20 cellular contexts compared by ENCODE assay signal in genomic region chr16:47052666-47053640, GRCh38.
DNase-seq lines count a peak whose midpoint lies in the region; ATAC-seq, FAIRE-seq and TF ChIP-seq lines count a peak whose summit lies in the region.
"Had no signal": no experiment of that assay in that cellular context is flagged by ENCODE, and none has a peak within 500 bp of the region (broad histone marks: within the 10 kb centered on the region; RNA-seq: fewer than 3 reads in every experiment).

No MANE protein-coding gene starts in this region.

- no peaks in the 10 kb centered on the region for H3K79me1 ChIP-seq in IMR-90 (ENCODE audit: low read depth in 1 of 2, low read length in 2 of 2)

- ATAC-seq in IMR-90 (ENCODE audit: low read depth) (no peak), K562 (no peak), Right ventricle myocardium inferior (no peak)
- ATAC-seq: A549; CD8-positive, alpha-beta T cell had no signal

- no peak overlapping the region for H2BK20ac ChIP-seq in IMR-90 (ENCODE audit: low read depth, low read length)

- CTCF ChIA-PET in IMR-90 (lab: Yijun Ruan, JAX): no interaction called here
- CTCF ChIA-PET in K562 (lab: Yijun Ruan, JAX; ENCODE audit: low intra/inter-chr PET ratio): no interaction called here

- H3K79me2 ChIP-seq in K562 (ENCODE audit: control insufficient read depth, insufficient read depth, low read length): no peaks in the 10 kb centered on the region

- no peak for TF ChIP-seq CTCF in IMR-90 (conservative IDR thresholded peaks at IDR 0.05; ENCODE audit: low read depth, low read length)
- no peak for TF ChIP-seq CTCF in K562 (IDR thresholded peaks at IDR 0.05 in 2 of 3, conservative IDR thresholded peaks at IDR 0.05 in 1 of 3; ENCODE audit: insufficient read depth in 2 of 3, low read depth in 1 of 3, low read length in 3 of 3)
- no peak for TF ChIP-seq CTCF in kidney (IDR thresholded peaks at IDR 0.05; ENCODE audit: borderline replicate concordance, extremely low read depth, insufficient read depth)

- BruUV-seq in IMR-90 (replicated peaks; lab: Mats Ljungman, UMichigan) (no TSS peak), K562 (replicated peaks; lab: Mats Ljungman, UMichigan) (no TSS peak)

- H3K9me3 ChIP-seq in IMR-90 (ENCODE audit: control insufficient read depth, insufficient read depth, low read length) (no peaks in the 10 kb centered on the region), K562 (replicated peaks; ENCODE audit: control insufficient read depth, insufficient read depth, low read depth, low read length) (no peaks in the 10 kb centered on the region; the same call in 1 of the 2 replicates), kidney (ENCODE audit: control insufficient read depth in 1 of 2, low read length in 2 of 2) (no peaks in the 10 kb centered on the region)
- H3K9me3 ChIP-seq: A549 had no signal

- WGBS in IMR-90 (ENCODE audit: extremely low coverage in 2 of 2, insufficient read length in 1 of 2), 2 experiments: 68% methylated on average over 7 of the region's 13 CpGs; no CpG with 5 or more reads in 1 of the 2 experiments
- WGBS in K562 (ENCODE audit: insufficient coverage, low coverage, missing lambda C conversion rate): 1% methylated on average over 13 of the region's 13 CpGs

- no peaks in the 10 kb centered on the region for H3K36me3 ChIP-seq in IMR-90 (ENCODE audit: control insufficient read depth, insufficient read depth, low read length)
- H3K36me3 ChIP-seq in K562 (ENCODE audit: control insufficient read depth, insufficient read depth, low read length): no peaks in the 10 kb centered on the region
- no peaks in the 10 kb centered on the region for H3K36me3 ChIP-seq in kidney (ENCODE audit: control insufficient read depth in 1 of 2, insufficient read depth in 2 of 2, low read length in 2 of 2)

- no peak overlapping the region for H4K8ac ChIP-seq in IMR-90 (ENCODE audit: low read depth in 2 of 2, low read length in 2 of 2)

- H4K20me1 ChIP-seq in IMR-90 (ENCODE audit: insufficient read depth, low read length) (no peaks in the 10 kb centered on the region), K562 (replicated peaks; ENCODE audit: control insufficient read depth, insufficient read depth, low read length) (no peaks in the 10 kb centered on the region)

- in situ Hi-C loops in IMR-90 (cut with MboI; ENCODE audit: low sequenced_read_pairs) (no loop called here), K562 (cut with MboI) (no loop called here)

- H3K4ac ChIP-seq in IMR-90 (ENCODE audit: low read depth, low read length): no peak overlapping the region

- TF ChIP-seq EP300 in K562 (IDR thresholded peaks at IDR 0.05; ENCODE audit: low read length): no peak

- no peak overlapping the region for H3K18ac ChIP-seq in IMR-90 (ENCODE audit: low read depth, low read length)

- TF ChIP-seq POLR2A in IMR-90 (IDR thresholded peaks at IDR 0.05; ENCODE audit: low read depth, low read length) (no peak), K562 (conservative IDR thresholded peaks at IDR 0.05) (no peak)

- no peak overlapping the region for H3K4me3 ChIP-seq in IMR-90 (ENCODE audit: insufficient read depth, low read depth, low read length)
- no peak overlapping the region for H3K4me3 ChIP-seq in K562
- H3K4me3 ChIP-seq in kidney (ENCODE audit: low read length in 2 of 2): no peak overlapping the region
- H3K4me3 ChIP-seq: A549 had no signal

- no peak overlapping the region for H3K4me2 ChIP-seq in IMR-90 (ENCODE audit: low read depth, low read length)
- no peak overlapping the region for H3K4me2 ChIP-seq in K562 (ENCODE audit: insufficient read depth, low read length)
- H3K4me2 ChIP-seq: A549 had no signal

- no peak overlapping the region for H4K5ac ChIP-seq in IMR-90 (ENCODE audit: low read depth, low read length)

- H3K27me3 ChIP-seq in IMR-90 (ENCODE audit: control insufficient read depth, insufficient read depth, low read length): peaks cover 13% of the 10 kb centered on the region
- H3K27me3 ChIP-seq in K562 (ENCODE audit: control insufficient read depth in 2 of 2, insufficient read depth in 2 of 2, low read length in 2 of 2): peaks cover 41 to 93% of the 10 kb centered on the region in 2 experiments

- dilution Hi-C loops in IMR-90 (cut with HindIII; ENCODE audit: low sequenced_read_pairs, unreplicated experiment): no loop called here

- H3K14ac ChIP-seq in IMR-90 (replicated peaks; ENCODE audit: low read depth, low read length): no peak overlapping the region

- H2AK5ac ChIP-seq in IMR-90 (ENCODE audit: low read depth, low read length): no peak overlapping the region

- no peak overlapping the region for H2BK120ac ChIP-seq in IMR-90 (ENCODE audit: low read depth, low read length)

- POLR2A ChIA-PET in IMR-90 (lab: Charles Lee; ENCODE audit: unreplicated experiment): no interaction called here
- POLR2A ChIA-PET in K562 (lab: Yijun Ruan, JAX): interaction anchor here (0.6 to 1.6 kb wide), 4 partner anchors 13 to 803 kb away, joined by 3 to 5 read pairs (median 4); no protein-coding TSS in a partner anchor

- no peak overlapping the region for H4K91ac ChIP-seq in IMR-90 (ENCODE audit: insufficient read depth, low read depth, low read length)

- no peaks in the 10 kb centered on the region for H3K4me1 ChIP-seq in IMR-90 (ENCODE audit: control insufficient read depth, insufficient read depth, low read length)
- H3K4me1 ChIP-seq in K562 (replicated peaks in 1 of 2; ENCODE audit: control insufficient read depth in 2 of 2, insufficient read depth in 2 of 2, low read length in 2 of 2): peaks cover 0 to 8% of the 10 kb centered on the region in 2 experiments; a peak in 1 of 5 replicates
- no peaks in the 10 kb centered on the region for H3K4me1 ChIP-seq in kidney (ENCODE audit: control insufficient read depth in 1 of 2, insufficient read depth in 1 of 2, low read depth in 1 of 2, low read length in 2 of 2)
- H3K4me1 ChIP-seq: A549 had no signal

- H3K9ac ChIP-seq in IMR-90 (ENCODE audit: low read depth, low read length) (no peak overlapping the region), K562 (ENCODE audit: insufficient read depth in 1 of 2, low read depth in 2 of 2, low read length in 2 of 2) (no peak overlapping the region), kidney (ENCODE audit: low read length in 2 of 2) (no peak overlapping the region)

- H2AK9ac ChIP-seq in IMR-90 (replicated peaks; ENCODE audit: low read depth, low read length, poor library complexity): no peak overlapping the region

- FAIRE-seq in K562 (lab: Jason Lieb, UNC): no peak
- no peak for FAIRE-seq in kidney (lab: Jason Lieb, UNC)
- FAIRE-seq: A549, D721Med, G401.6, GM12891, GM19239, H54 had no signal

- TF ChIP-seq RAD21 in IMR-90 (IDR thresholded peaks at IDR 0.05; ENCODE audit: low read length) (no peak), K562 (CRISPR knock-in tag; conservative IDR thresholded peaks at IDR 0.05 in 1 of 2, IDR thresholded peaks at IDR 0.05 in 1 of 2) (no peak)

- intact Hi-C loops in IMR-90 (cut with micrococcal nuclease): no loop called here
- intact Hi-C loops in K562 (cut with micrococcal nuclease): no loop called here
- intact Hi-C loops in kidney (cut with DNase I): no loop called here
- intact Hi-C loops in posterior vena cava (cut with DNase I): no loop called here
- intact Hi-C loops in Right ventricle myocardium inferior (cut with DNase I): no loop called here

- DNase-seq in IMR-90: no peak
- DNase-seq in K562 (ENCODE audit: extremely low read depth in 1 of 4, low spot score in 3 of 4): no peak
- peak; percentile 21 for DNase-seq in kidney
- peak; percentile 25 for DNase-seq in posterior vena cava (ENCODE audit: low spot score)
- DNase-seq in midbrain (lab: John Stamatoyannopoulos, UW): no peak
- DNase-seq in retina: no peak
- DNase-seq in Right ventricle myocardium inferior (ENCODE audit: missing footprints): no peak
- DNase-seq in GM19238 (ENCODE audit: insufficient read length, low spot score): no peak
- DNase-seq: CD8-positive, alpha-beta T cell; COR-L47; DMS153; DMS79 treated with DMSO at 0.1 percent for 48 hours; EL; KBM-7 had no signal

- no peak overlapping the region for H3K56ac ChIP-seq in IMR-90 (ENCODE audit: extremely low read depth, insufficient read depth, low read length)

- no peak overlapping the region for H2BK15ac ChIP-seq in IMR-90 (ENCODE audit: low read depth, low read length)

- H3K23ac ChIP-seq in IMR-90 (ENCODE audit: low read depth, low read length): no peak overlapping the region

- H2AFZ ChIP-seq in IMR-90 (replicated peaks; ENCODE audit: low read length, poor library complexity): peak overlapping the region; percentile 11
- no peak overlapping the region for H2AFZ ChIP-seq in K562 (ENCODE audit: low read depth, low read length)

- H3K9me1 ChIP-seq in IMR-90 (ENCODE audit: insufficient read depth, low read length): no peaks in the 10 kb centered on the region
- H3K9me1 ChIP-seq in K562 (ENCODE audit: control insufficient read depth, insufficient read depth, low read length): no peaks in the 10 kb centered on the region

- no peak overlapping the region for H2BK5ac ChIP-seq in IMR-90 (ENCODE audit: low read depth, low read length, poor library complexity, severe bottlenecking)

- H3K27ac ChIP-seq in IMR-90 (ENCODE audit: insufficient read depth, low read length) (no peak overlapping the region), K562 (ENCODE audit: extremely low read depth, low read depth, low read length) (no peak overlapping the region), kidney (ENCODE audit: low read depth in 2 of 2, low read length in 2 of 2) (no peak overlapping the region)
- H3K27ac ChIP-seq: A549 had no signal

TF ChIP-seq in IMR-90, 13 proteins besides CTCF, POLR2A, EP300 and RAD21 (continues in another document):
- no peak for TF ChIP-seq MAFK (IDR thresholded peaks at IDR 0.05; ENCODE audit: low read depth, low read length)
- TF ChIP-seq FOS (IDR thresholded peaks at IDR 0.05; ENCODE audit: low read depth, low read length): no peak
- TF ChIP-seq MXI1 (IDR thresholded peaks at IDR 0.05; ENCODE audit: borderline replicate concordance, low read depth, low read length): no peak

TF ChIP-seq in K562, 482 proteins besides CTCF, POLR2A, EP300 and RAD21 (continues in another document):
- TF ChIP-seq NFIC (IDR thresholded peaks at IDR 0.05) (peak; percentile 45; the same call in 1 of the 2 replicates), MAX (CRISPR knock-in tag; IDR thresholded peaks at IDR 0.05) (no peak), E2F4 (CRISPR knock-in tag; IDR thresholded peaks at IDR 0.05; ENCODE audit: low read depth) (no peak)

Comparison
In these comparisons a context has a peak if more than half of its experiments do, and no peak if none do; other contexts are left out.
1. DNase-seq: peak in kidney (single experiment) and posterior vena cava (single experiment); none in IMR-90 (single experiment), K562 (0 of 4), midbrain (single experiment), retina (single experiment), Right ventricle myocardium inferior (single experiment) and GM19238 (single experiment).